ENCODE assay signal across 12 cellular contexts in the genomic region with DNA sequence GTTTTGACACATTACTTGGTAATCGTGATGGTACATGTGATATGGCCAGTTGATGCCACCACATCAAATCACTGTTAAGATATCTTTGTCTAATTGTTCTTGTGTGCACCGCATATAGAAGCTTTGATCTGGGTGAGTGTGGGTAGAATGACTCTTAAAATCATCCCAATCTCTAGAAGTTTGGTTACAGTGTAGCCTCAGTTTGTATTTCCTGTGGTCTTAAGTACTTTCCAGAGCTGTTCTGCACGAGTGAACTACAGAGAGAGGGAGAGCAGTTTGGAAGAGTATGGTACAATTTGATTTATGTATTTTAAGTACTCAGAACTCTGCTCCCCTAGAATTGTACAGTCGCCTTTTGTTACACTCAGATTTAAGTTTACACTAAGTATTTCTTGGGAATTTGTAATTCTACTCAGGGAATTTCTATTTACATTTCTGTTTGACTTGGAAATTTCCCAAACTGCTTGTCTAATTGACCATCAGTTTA. TPM values are rescaled to one million over a fixed set of nuclear protein-coding genes. Genes with fewer than 3 reads are reported as not detected.
DNase-seq lines count a peak whose midpoint lies in the region; ATAC-seq and TF ChIP-seq lines count a peak whose summit lies in the region.
"Had no signal": no experiment of that assay in that cellular context is flagged by ENCODE, and none has a peak within 500 bp of the region (broad histone marks: within the 10 kb centered on the region; RNA-seq: fewer than 3 reads in every experiment).

No MANE protein-coding gene starts in this region.

- no peak overlapping the region for H3K4me3 ChIP-seq in A673 (ENCODE audit: low read depth, low read length, poor library complexity, severe bottlenecking)
- H3K4me3 ChIP-seq in DND-41 (ENCODE audit: low read depth in 1 of 2, low read length in 2 of 2) = no peak overlapping the region
- H3K4me3 ChIP-seq: spleen had no signal

- H3K36me3 Mint-ChIP-seq in glutamatergic neuron (ENCODE audit: unreplicated experiment) = no peaks in the 10 kb centered on the region

- H2AFZ ChIP-seq in DND-41 (ENCODE audit: low read depth, low read length) = no peak overlapping the region

- no peaks in the 10 kb centered on the region for H4K20me1 ChIP-seq in DND-41 (ENCODE audit: insufficient read depth, low read length)

- CTCF ChIA-PET in A673 (lab: Charles Lee) = no interaction called here

- H3K9me3 ChIP-seq in A673 (ENCODE audit: low read depth, low read length, poor library complexity, severe bottlenecking) = no peaks in the 10 kb centered on the region
- no peaks in the 10 kb centered on the region for H3K9me3 ChIP-seq in DND-41 (ENCODE audit: insufficient read depth, low read length, severe bottlenecking)
- H3K9me3 ChIP-seq: spleen had no signal

- H3K27ac ChIP-seq in A673 (ENCODE audit: low read depth, low read length, poor library complexity, severe bottlenecking) = no peak overlapping the region
- no peak overlapping the region for H3K27ac ChIP-seq in DND-41 (ENCODE audit: low read length)
- H3K27ac ChIP-seq in VCaP = peak overlapping the region; percentile 67
- H3K27ac ChIP-seq: spleen had no signal

- TF ChIP-seq CTCF in A673 (conservative IDR thresholded peaks at IDR 0.05; ENCODE audit: low read depth, low read length) (no peak), DND-41 (IDR thresholded peaks at IDR 0.05; ENCODE audit: borderline replicate concordance, extremely low read depth, low read length, poor library complexity, severe bottlenecking) (no peak), VCaP (conservative IDR thresholded peaks at IDR 0.05) (no peak), glutamatergic neuron (IDR thresholded peaks at IDR 0.05; ENCODE audit: partially characterized antibody, unreplicated experiment) (no peak)

- H3K9ac ChIP-seq in DND-41 (ENCODE audit: low read depth, low read length) = no peak overlapping the region

- ATAC-seq in DND-41 (ENCODE audit: insufficient read depth, low read depth) (peak; percentile 97), HG02970 (IDR thresholded peaks at IDR 0.05; ENCODE audit: low FRiP score, unreplicated experiment) (no peak), HG03039 (IDR thresholded peaks at IDR 0.05; ENCODE audit: unreplicated experiment) (no peak)
- ATAC-seq: stimulated activated memory B cell treated with anti-CD40 and anti-IgM and Interleukin-4, amounts not matched to agents 10 μg/mL and 1 μg/mL and 100 μg/mL, for 72 hours had no signal

- no peaks in the 10 kb centered on the region for H3K36me3 ChIP-seq in A673 (ENCODE audit: insufficient read depth, low read length, poor library complexity, severe bottlenecking)
- H3K36me3 ChIP-seq in DND-41 (ENCODE audit: insufficient read depth, low read length) = no peaks in the 10 kb centered on the region
- H3K36me3 ChIP-seq: spleen had no signal

- no peak overlapping the region for H3K4me2 ChIP-seq in DND-41 (ENCODE audit: insufficient read depth, low read length)

- intact Hi-C loops in A673 (cut with micrococcal nuclease; ENCODE audit: unreplicated experiment) = no loop called here

- no TSS peak for BruUV-seq in A673 (replicated peaks; lab: Mats Ljungman, UMichigan)

- DNase-seq in A673 (ENCODE audit: low spot score) (peak; percentile 18), DND-41 (peak; percentile 44), glutamatergic neuron (no peak), globus pallidus (ENCODE audit: low spot score) (no peak), SIG-M5 treated with dmso at 0.1 percent for 504 hours (lab: John Stamatoyannopoulos, UW; ENCODE audit: unreplicated experiment) (no peak)
- DNase-seq: activated gamma-delta T cell treated with Interleukin-2 at 50 U/mL for 16 hours, NCI-H1092 treated with DMSO at 0.1 percent for 48 hours, spleen had no signal

- no peaks in the 10 kb centered on the region for H3K27me3 ChIP-seq in A673 (replicated peaks; ENCODE audit: insufficient read depth, low read depth, low read length, poor library complexity)
- peaks cover 30% of the 10 kb centered on the region for H3K27me3 ChIP-seq in DND-41 (ENCODE audit: insufficient read depth, low read length, poor library complexity)
- H3K27me3 ChIP-seq: spleen had no signal

- POLR2A ChIA-PET in A673 (lab: Charles Lee; ENCODE audit: low non-redundant PET) = interaction anchor here (0.6 kb wide), 1 partner anchor 579 kb away, joined by 13 read pairs; no protein-coding TSS in a partner anchor

- H3K4me1 ChIP-seq in A673 (ENCODE audit: insufficient read depth, low read length, poor library complexity, severe bottlenecking) (peaks cover 28% of the 10 kb centered on the region), DND-41 (ENCODE audit: insufficient read depth, low read length) (no peaks in the 10 kb centered on the region)

- H3K27ac Mint-ChIP-seq in glutamatergic neuron (ENCODE audit: unreplicated experiment) = peak overlapping the region; percentile 10
- H3K27ac Mint-ChIP-seq: stimulated activated memory B cell treated with anti-CD40 and anti-IgM and Interleukin-4, amounts not matched to agents 10 μg/mL and 1 μg/mL and 100 μg/mL, for 72 hours had no signal

- no peaks in the 10 kb centered on the region for H3K27me3 Mint-ChIP-seq in glutamatergic neuron (ENCODE audit: unreplicated experiment)
- H3K27me3 Mint-ChIP-seq: stimulated activated memory B cell treated with anti-CD40 and anti-IgM and Interleukin-4, amounts not matched to agents 10 μg/mL and 1 μg/mL and 100 μg/mL, for 72 hours had no signal

- H3K79me2 ChIP-seq in DND-41 (ENCODE audit: insufficient read depth, low read length) = no peaks in the 10 kb centered on the region

- H3K4me3 Mint-ChIP-seq in glutamatergic neuron (ENCODE audit: unreplicated experiment) = no peak overlapping the region
- H3K4me3 Mint-ChIP-seq: stimulated activated memory B cell treated with anti-CD40 and anti-IgM and Interleukin-4, amounts not matched to agents 10 μg/mL and 1 μg/mL and 100 μg/mL, for 72 hours had no signal

- peaks cover 1% of the 10 kb centered on the region for H3K9me3 Mint-ChIP-seq in glutamatergic neuron (ENCODE audit: unreplicated experiment)
- H3K9me3 Mint-ChIP-seq: stimulated activated memory B cell treated with anti-CD40 and anti-IgM and Interleukin-4, amounts not matched to agents 10 μg/mL and 1 μg/mL and 100 μg/mL, for 72 hours had no signal

- H3K4me1 Mint-ChIP-seq in glutamatergic neuron (ENCODE audit: low read depth, unreplicated experiment) = peaks cover 38% of the 10 kb centered on the region

RNA-seq across cellular contexts. Expression of gene SNX9, which starts 37.5 kb away (rescaled TPM):
- 24.8 and 29.5 TPM in 2 replicates for total RNA-seq in A673 (2021)
- total RNA-seq in glutamatergic neuron (ENCODE audit: unreplicated experiment) = 45.7 TPM

Comparison
In these comparisons a context has a peak if more than half of its experiments do, and no peak if none do; other contexts are left out.
1. DNase-seq: peak in A673 (single experiment) and DND-41 (single experiment); none in glutamatergic neuron (single experiment), globus pallidus (single experiment) and SIG-M5 treated with dmso at 0.1 percent for 504 hours (single experiment).